Comparison of ENCODE assay signal across 17 cellular contexts in the genomic region with DNA sequence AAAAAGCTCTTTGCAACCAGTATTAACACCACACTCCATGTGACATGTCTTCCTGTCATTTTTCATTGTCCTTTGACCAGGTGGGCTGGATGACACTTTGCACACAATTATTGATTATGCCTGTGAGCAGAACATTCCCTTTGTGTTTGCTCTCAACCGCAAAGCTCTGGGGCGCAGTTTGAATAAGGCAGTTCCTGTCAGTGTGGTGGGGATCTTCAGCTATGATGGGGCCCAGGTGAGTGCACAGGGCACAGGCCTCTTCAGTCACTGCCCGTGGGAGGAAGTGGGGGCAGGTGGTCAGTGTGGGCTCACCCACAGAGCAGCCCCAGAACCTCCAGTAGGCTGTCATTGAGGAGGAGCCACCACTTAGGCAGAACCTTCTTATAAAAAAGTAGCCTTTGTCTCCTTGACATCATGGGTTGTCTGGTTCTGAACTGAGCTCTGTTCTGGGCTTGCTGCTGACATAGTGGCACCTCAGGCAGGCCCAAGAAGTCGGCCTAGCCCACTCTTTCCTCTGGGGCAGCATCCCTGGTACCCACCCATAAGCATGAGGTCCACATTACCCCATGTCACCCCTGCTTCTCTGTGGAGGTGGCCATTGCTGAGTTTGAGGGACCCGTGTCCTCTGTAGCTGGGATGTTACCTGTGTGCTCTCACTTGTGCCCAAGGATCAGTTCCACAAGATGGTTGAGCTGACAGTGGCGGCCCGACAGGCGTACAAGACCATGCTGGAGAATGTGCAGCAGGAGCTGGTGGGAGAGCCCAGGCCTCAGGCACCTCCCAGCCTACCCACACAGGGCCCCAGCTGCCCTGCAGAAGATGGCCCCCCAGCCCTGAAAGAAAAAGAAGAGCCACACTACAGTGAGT. TPM values are rescaled to one million over a fixed set of nuclear protein-coding genes. Genes with fewer than 3 reads are reported as not detected.
A peak's percentile ranks its signal among the peaks of the same experiment; 100 is the strongest.
DNase-seq lines count a peak whose midpoint lies in the region; ATAC-seq, FAIRE-seq and TF ChIP-seq lines count a peak whose summit lies in the region.
"Had no signal": no experiment of that assay in that cellular context is flagged by ENCODE, and none has a peak within 500 bp of the region (broad histone marks: within the 10 kb centered on the region; RNA-seq: fewer than 3 reads in every experiment).

No MANE protein-coding gene starts in this region.

- H3K4me3 ChIP-seq in CD4-positive, CD25-positive, alpha-beta regulatory T cell (ENCODE audit: low read depth, low read length), result no peak overlapping the region
- H3K4me3 ChIP-seq in CD8-positive, alpha-beta memory T cell (ENCODE audit: low read length), result no peak overlapping the region
- H3K4me3 ChIP-seq in adrenal gland, result no peak overlapping the region
- H3K4me3 ChIP-seq: BLaER1 treated with 17β-estradiol and CSF1 and Interleukin-3, amounts not matched to agents 10 nM and 100 nM; Peyer's patch; prostate gland had no signal

- FAIRE-seq in GM19239 (lab: Jason Lieb, UNC), result no peak
- FAIRE-seq: frontal cortex had no signal

- H3K27me3 Mint-ChIP-seq in CD4-positive, CD25-positive, alpha-beta regulatory T cell, result no peaks in the 10 kb centered on the region
- no peaks in the 10 kb centered on the region for H3K27me3 Mint-ChIP-seq in CD8-positive, alpha-beta memory T cell
- H3K27me3 Mint-ChIP-seq in natural killer cell (ENCODE audit: low read depth in 2 of 2), result no peaks in the 10 kb centered on the region

- CTCF ChIA-PET in CD8-positive, alpha-beta memory T cell (lab: Charles Lee), result interaction anchor here (1.0 to 1.2 kb wide), 2 partner anchors 10 to 22 kb away, joined by 3 read pairs; no protein-coding TSS in a partner anchor

- H3K36me3 Mint-ChIP-seq in CD4-positive, CD25-positive, alpha-beta regulatory T cell, result peaks cover 52% of the 10 kb centered on the region
- peaks cover 0 to 100% (median 33%) of the 10 kb centered on the region in 3 donors for H3K36me3 Mint-ChIP-seq in CD8-positive, alpha-beta memory T cell
- peaks cover 39% of the 10 kb centered on the region for H3K36me3 Mint-ChIP-seq in natural killer cell

- no peak for TF ChIP-seq POLR2A in adrenal gland (IDR thresholded peaks at IDR 0.05)

- peak overlapping the region in 2 of 3 donors; percentile 20 to 56 for H3K27ac Mint-ChIP-seq in CD4-positive, CD25-positive, alpha-beta regulatory T cell
- peak overlapping the region in 6 of 8 donors; percentile 51 to 89 (median 66) for H3K27ac Mint-ChIP-seq in CD8-positive, alpha-beta memory T cell
- peak overlapping the region; percentile 20 to 45 for H3K27ac Mint-ChIP-seq in natural killer cell

- H3K4me1 ChIP-seq in CD4-positive, CD25-positive, alpha-beta regulatory T cell (ENCODE audit: control insufficient read depth, insufficient read depth, low read length, poor library complexity, severe bottlenecking), result peaks cover 6% of the 10 kb centered on the region
- peaks cover 7% of the 10 kb centered on the region for H3K4me1 ChIP-seq in CD8-positive, alpha-beta memory T cell (ENCODE audit: insufficient read depth, low read length)
- peaks cover 15 to 17% of the 10 kb centered on the region in 2 donors for H3K4me1 ChIP-seq in adrenal gland (replicated peaks in 1 of 2)
- H3K4me1 ChIP-seq: Peyer's patch, prostate gland had no signal

- ATAC-seq in CD4-positive, CD25-positive, alpha-beta regulatory T cell (ENCODE audit: low read depth in 2 of 2), result no peak
- ATAC-seq in natural killer cell, result peak in 1 of 3 donors; percentile 35

- H3K27me3 ChIP-seq in CD4-positive, CD25-positive, alpha-beta regulatory T cell (ENCODE audit: control insufficient read depth, insufficient read depth, low read length), result no peaks in the 10 kb centered on the region
- no peaks in the 10 kb centered on the region for H3K27me3 ChIP-seq in CD8-positive, alpha-beta memory T cell (ENCODE audit: insufficient read depth, low read length, poor library complexity, severe bottlenecking)
- no peaks in the 10 kb centered on the region for H3K27me3 ChIP-seq in adrenal gland
- H3K27me3 ChIP-seq: BLaER1 treated with 17β-estradiol and CSF1 and Interleukin-3, amounts not matched to agents 10 nM and 100 nM; Peyer's patch had no signal

- POLR2A ChIA-PET in CD8-positive, alpha-beta memory T cell (lab: Charles Lee), result no interaction called here

- no peaks in the 10 kb centered on the region for H3K9me3 ChIP-seq in CD4-positive, CD25-positive, alpha-beta regulatory T cell (ENCODE audit: control insufficient read depth in 2 of 2, low read length in 2 of 2)
- H3K9me3 ChIP-seq in CD8-positive, alpha-beta memory T cell (ENCODE audit: low read length), result no peaks in the 10 kb centered on the region
- no peaks in the 10 kb centered on the region for H3K9me3 ChIP-seq in adrenal gland (replicated peaks in 1 of 3)
- H3K9me3 ChIP-seq: BLaER1 treated with 17β-estradiol and CSF1 and Interleukin-3, amounts not matched to agents 10 nM and 100 nM; Peyer's patch; prostate gland had no signal

- peaks cover 3 to 25% (median 17%) of the 10 kb centered on the region in 4 donors for H3K4me1 Mint-ChIP-seq in CD4-positive, CD25-positive, alpha-beta regulatory T cell
- H3K4me1 Mint-ChIP-seq in CD8-positive, alpha-beta memory T cell, result peaks cover 10 to 43% (median 13%) of the 10 kb centered on the region in 3 donors
- H3K4me1 Mint-ChIP-seq in natural killer cell, result peaks cover 27 to 47% of the 10 kb centered on the region in 2 donors

- H3K4me3 Mint-ChIP-seq in CD4-positive, CD25-positive, alpha-beta regulatory T cell, result peak overlapping the region in 1 of 4 donors; percentile 83
- H3K4me3 Mint-ChIP-seq in CD8-positive, alpha-beta memory T cell, result peak overlapping the region in 1 of 7 donors; percentile 41
- no peak overlapping the region for H3K4me3 Mint-ChIP-seq in natural killer cell

- in situ Hi-C loops in G401 (cut with HindIII; ENCODE audit: low sequenced_read_pairs), result no loop called here

- TF ChIP-seq CTCF in adrenal gland (IDR thresholded peaks at IDR 0.05), result no peak
- no peak for TF ChIP-seq CTCF in natural killer cell (IDR thresholded peaks at IDR 0.05)

- DNase-seq in CD4-positive, CD25-positive, alpha-beta regulatory T cell, result no peak
- no peak for DNase-seq in CD8-positive, alpha-beta memory T cell
- DNase-seq in adrenal gland, result peak in 4 of 7 donors; percentile 5 to 50 (median 10)
- no peak for DNase-seq in natural killer cell
- DNase-seq in NCI-H187 treated with DMSO at 0.1 percent for 48 hours (lab: John Stamatoyannopoulos, UW), result no peak
- no peak for DNase-seq in G401 (ENCODE audit: low spot score)
- DNase-seq in GM19239 (ENCODE audit: insufficient read length, low spot score), result no peak
- DNase-seq in H4 (ENCODE audit: low spot score), result no peak
- DNase-seq: activated effector memory CD4-positive, alpha-beta T cell treated with anti-CD3 and anti-CD28 coated beads, Interleukin-2, amount 50 U/mL, for 16 hours; EL; midbrain; NCI-H1048; Peyer's patch; SW 1271 had no signal

- H3K27ac ChIP-seq in CD4-positive, CD25-positive, alpha-beta regulatory T cell (ENCODE audit: insufficient read depth, low read length, poor library complexity, severe bottlenecking), result no peak overlapping the region
- no peak overlapping the region for H3K27ac ChIP-seq in CD8-positive, alpha-beta memory T cell (ENCODE audit: low read depth, low read length)
- peak overlapping the region in 1 of 5 donors; percentile 33 for H3K27ac ChIP-seq in adrenal gland
- H3K27ac ChIP-seq: BLaER1 treated with 17β-estradiol and CSF1 and Interleukin-3, amounts not matched to agents 10 nM and 100 nM; Peyer's patch; prostate gland had no signal

- intact Hi-C loops in adrenal gland (cut with DNase I), result loop anchor here in 1 of 2 donors (10.0 kb wide), 1 partner anchor 187 kb away; no protein-coding TSS in a partner anchor
- intact Hi-C loops in natural killer cell (cut with micrococcal nuclease), result no loop called here

- 91 to 97% (median 95%) methylated on average over 3 to 8 of the region's 8 CpGs for WGBS in adrenal gland, 4 donors

- no peaks in the 10 kb centered on the region for H3K9me3 Mint-ChIP-seq in CD4-positive, CD25-positive, alpha-beta regulatory T cell
- no peaks in the 10 kb centered on the region for H3K9me3 Mint-ChIP-seq in CD8-positive, alpha-beta memory T cell
- no peaks in the 10 kb centered on the region for H3K9me3 Mint-ChIP-seq in natural killer cell

- H3K36me3 ChIP-seq in CD4-positive, CD25-positive, alpha-beta regulatory T cell (ENCODE audit: control insufficient read depth, insufficient read depth, low read length), result peaks cover 97% of the 10 kb centered on the region
- H3K36me3 ChIP-seq in CD8-positive, alpha-beta memory T cell (ENCODE audit: insufficient read depth, low read length), result peaks cover 81% of the 10 kb centered on the region
- peaks cover 0 to 86% of the 10 kb centered on the region in 2 donors for H3K36me3 ChIP-seq in adrenal gland (replicated peaks in 1 of 2)

RNA-seq across cellular contexts. Expression of a gene that starts 39.3 kb away (rescaled TPM):
- 129 TPM for total RNA-seq in CD4-positive, CD25-positive, alpha-beta regulatory T cell
- polyA plus RNA-seq in CD4-positive, CD25-positive, alpha-beta regulatory T cell, result 10 to 100 TPM; 19.2 to 38.3 (median 24.7) TPM
- total RNA-seq in CD8-positive, alpha-beta memory T cell, result 10 to 100 TPM; 36.7 to 37.0 TPM
- polyA plus RNA-seq in CD8-positive, alpha-beta memory T cell, result 22.4 TPM
- total RNA-seq in adrenal gland (10 to 100 TPM; 37.3 to 66.2 (median 46.8) TPM), natural killer cell (10 to 100 TPM; 79.5 to 95.8 (median 88.7) TPM)
- 10 to 100 TPM; 31.7 to 70.5 (median 32.5) TPM for polyA plus RNA-seq in adrenal gland
- total RNA-seq in G401 (2014; rRNA removed; shearing (Covaris generic)), result 16.9 and 38.8 TPM in 2 replicates
- 14.1 and 18.7 TPM in 2 replicates for total RNA-seq in H4 (2014; rRNA removed; shearing (Covaris generic))

RNA-seq across cellular contexts. Expression of a gene that starts 46.6 kb away (rescaled TPM):
- total RNA-seq in CD4-positive, CD25-positive, alpha-beta regulatory T cell, result 35.2 TPM
- 10 to 100 TPM; 28.6 to 53.0 (median 44.0) TPM for polyA plus RNA-seq in CD4-positive, CD25-positive, alpha-beta regulatory T cell
- 100 to 1,000 TPM; 252 to 253 TPM for total RNA-seq in CD8-positive, alpha-beta memory T cell
- polyA plus RNA-seq in CD8-positive, alpha-beta memory T cell, result 21.2 TPM
- total RNA-seq in adrenal gland, result 100 to 1,000 TPM in 1 of 8 donors, 10 to 100 TPM in 7; 18.3 to 175 (median 40.6) TPM
- polyA plus RNA-seq in adrenal gland, result 10 to 100 TPM; 37.9 to 88.1 (median 78.5) TPM
- total RNA-seq in natural killer cell, result 10 to 100 TPM; 11.4 to 18.3 (median 16.4) TPM
- 547 and 653 TPM in 2 replicates for total RNA-seq in G401 (2014; rRNA removed; shearing (Covaris generic))
- 581 and 614 TPM in 2 replicates for total RNA-seq in H4 (2014; rRNA removed; shearing (Covaris generic))

Comparison
In these comparisons a context has a peak if more than half of its experiments do, and no peak if none do; other contexts are left out.
1. DNase-seq: peak in adrenal gland (4 of 7); none in CD4-positive, CD25-positive, alpha-beta regulatory T cell (0 of 3), CD8-positive, alpha-beta memory T cell (0 of 5), natural killer cell (single experiment), NCI-H187 treated with DMSO at 0.1 percent for 48 hours (single experiment), G401 (single experiment), GM19239 (single experiment) and H4 (single experiment).
2. Peak in every context shown above with its lines, with median percentiles within 50 percentile points of each other: H3K27ac Mint-ChIP-seq.